In genomic region chr2:234142530-234142929, GRCh38 we compare ENCODE assay signal across 15 cellular contexts.
"Had no signal": no experiment of that assay in that cellular context is flagged by ENCODE, and none has a peak within 500 bp of the region (broad histone marks: within the 10 kb centered on the region; RNA-seq: fewer than 3 reads in every experiment).

No MANE protein-coding gene starts in this region.

- H3K27ac ChIP-seq: coronary artery, heart left ventricle, testis, uterus, VCaP had no signal

- H3K9me3 ChIP-seq: testis, uterus had no signal

- H3K4me3 ChIP-seq: coronary artery, heart left ventricle, testis, uterus had no signal

- H3K4me1 ChIP-seq: testis, uterus had no signal

- H3K36me3 ChIP-seq: heart left ventricle, uterus had no signal

- H3K27me3 ChIP-seq: heart left ventricle, testis, uterus had no signal

- DNase-seq: activated CD4-positive, alpha-beta T cell treated with anti-CD3 and anti-CD28 coated beads for 4 hours; activated CD8-positive, alpha-beta memory T cell treated with anti-CD3 and anti-CD28 coated beads, Interleukin-2, amount 50 U/mL, for 4 hours; activated CD8-positive, alpha-beta T cell treated with anti-CD3 and anti-CD28 coated beads for 36 hours; activated naive CD4-positive, alpha-beta T cell; aorta; effector CD4-positive, alpha-beta T cell; heart left ventricle; left ventricle myocardium superior; stimulated activated CD4-positive, alpha-beta T cell treated with anti-CD3 and anti-CD28 coated beads, Interleukin-4, amount 100 ng/mL, for 1 hour; stimulated activated CD8-positive, alpha-beta memory T cell treated with anti-CD3 and anti-CD28 coated beads, Interleukin-4, amount 100 ng/mL, for 48 hours; stimulated activated naive CD8-positive, alpha-beta T cell treated with anti-CD3 and anti-CD28 coated beads, Interleukin-15, amount 100 ng/mL, for 72 hours; testis; uterus had no signal
